10 cellular contexts compared by ENCODE assay signal in the genomic region with DNA sequence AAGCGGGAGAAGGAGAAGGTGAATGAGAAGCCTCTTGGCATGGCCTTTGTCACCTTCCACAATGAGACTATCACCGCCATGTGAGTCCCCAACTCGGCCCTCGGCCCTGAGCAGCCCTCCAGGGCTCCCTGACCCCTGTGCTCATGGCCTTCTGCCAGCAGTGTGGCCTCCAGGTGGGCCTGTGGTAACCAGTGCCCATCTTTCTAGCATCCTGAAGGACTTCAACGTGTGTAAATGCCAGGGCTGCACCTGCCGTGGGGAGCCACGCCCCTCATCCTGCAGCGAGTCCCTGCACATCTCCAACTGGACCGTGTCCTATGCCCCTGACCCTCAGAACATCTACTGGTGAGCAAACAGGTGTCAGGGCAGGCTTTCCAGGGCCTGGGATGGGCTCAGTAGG. TPM values are rescaled to one million over a fixed set of nuclear protein-coding genes. Genes with fewer than 3 reads are reported as not detected.
"Had no signal": no experiment of that assay in that cellular context is flagged by ENCODE, and none has a peak within 500 bp of the region (broad histone marks: within the 10 kb centered on the region; RNA-seq: fewer than 3 reads in every experiment).

No MANE protein-coding gene starts in this region.

- H3K27ac Mint-ChIP-seq: GM23338, HFFc6, IgD-negative memory B cell had no signal

- DNase-seq: H7, HFFc6 had no signal

- FAIRE-seq: H1, HepG2 had no signal

- H3K4me3 Mint-ChIP-seq: GM23338, HFFc6 had no signal

- H3K9me3 ChIP-seq: HAP-1 had no signal

- ATAC-seq: GM23338, HCT116, HepG2 had no signal

- H3K4me2 ChIP-seq: GM23338 had no signal

- H3K27ac ChIP-seq: HL-60 had no signal

- H3K27me3 Mint-ChIP-seq: IgD-negative memory B cell had no signal

- H2AFZ ChIP-seq: GM23338 had no signal

- H3K9me3 Mint-ChIP-seq: GM23338, HFFc6, IgD-negative memory B cell had no signal

- H3K4me3 ChIP-seq: GM23338, HAP-1 had no signal

- H3K4me1 ChIP-seq: HAP-1 had no signal

RNA-seq across cellular contexts. Expression of gene CAPN11, which starts 10.3 kb away (rescaled TPM):
- total RNA-seq: HFFc6, HT1080 had no signal
- polyA plus RNA-seq: IgD-negative memory B cell had no signal
